Comparison of ENCODE assay signal across 9 cellular contexts in the genomic region with DNA sequence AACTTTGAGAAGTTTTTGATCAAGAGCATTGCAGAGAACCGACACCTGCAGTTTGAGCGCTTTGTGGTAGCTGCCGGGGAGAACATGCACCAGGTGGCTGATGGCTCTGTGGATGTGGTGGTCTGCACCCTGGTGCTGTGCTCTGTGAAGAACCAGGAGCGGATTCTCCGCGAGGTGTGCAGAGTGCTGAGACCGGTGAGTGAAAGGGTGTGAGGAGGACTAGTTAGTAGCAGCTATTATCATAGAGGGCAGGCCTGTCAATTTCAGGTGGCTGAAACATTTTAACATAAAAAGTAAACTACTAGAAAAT. TPM values are rescaled to one million over a fixed set of nuclear protein-coding genes. Genes with fewer than 3 reads are reported as not detected.
DNase-seq lines count a peak whose midpoint lies in the region; ATAC-seq and TF ChIP-seq lines count a peak whose summit lies in the region.
"Had no signal": no experiment of that assay in that cellular context is flagged by ENCODE, and none has a peak within 500 bp of the region (broad histone marks: within the 10 kb centered on the region; RNA-seq: fewer than 3 reads in every experiment).

No MANE protein-coding gene starts in this region.

- CTCF ChIA-PET in CD8-positive, alpha-beta T cell (lab: Charles Lee): interaction anchor here (1.4 kb wide), 1 partner anchor 62 kb away, joined by 4 read pairs; no protein-coding TSS in a partner anchor

- H3K27me3 ChIP-seq in CD8-positive, alpha-beta T cell (ENCODE audit: insufficient read depth, low read length): no peaks in the 10 kb centered on the region
- H3K27me3 ChIP-seq in upper lobe of right lung: no peaks in the 10 kb centered on the region

- peaks cover 50% of the 10 kb centered on the region for H3K4me1 Mint-ChIP-seq in CD8-positive, alpha-beta T cell (ENCODE audit: low read depth)
- H3K4me1 Mint-ChIP-seq in IgD-negative memory B cell: peaks cover 36 to 49% (median 38%) of the 10 kb centered on the region in 3 donors
- H3K4me1 Mint-ChIP-seq in memory B cell: peaks cover 32% of the 10 kb centered on the region

- intact Hi-C loops in CD8-positive, alpha-beta T cell (cut with DNase I, micrococcal nuclease): no loop called here
- intact Hi-C loops in upper lobe of right lung (cut with DNase I): no loop called here

- H3K27me3 Mint-ChIP-seq in CD8-positive, alpha-beta T cell (ENCODE audit: low read depth): no peaks in the 10 kb centered on the region
- no peaks in the 10 kb centered on the region for H3K27me3 Mint-ChIP-seq in IgD-negative memory B cell
- H3K27me3 Mint-ChIP-seq in memory B cell: no peaks in the 10 kb centered on the region

- H3K4me3 Mint-ChIP-seq in CD8-positive, alpha-beta T cell: peak overlapping the region; percentile 82
- H3K4me3 Mint-ChIP-seq in IgD-negative memory B cell (peak overlapping the region; percentile 89 to 100 (median 98)), memory B cell (peak overlapping the region; percentile 100)

- peak in 5 of 7 experiments; percentile 3 to 28 (median 13) for DNase-seq in CD8-positive, alpha-beta T cell
- peak; percentile 25 for DNase-seq in cerebellum (ENCODE audit: low spot score)
- DNase-seq in memory B cell (ENCODE audit: low spot score in 2 of 2): peak; percentile 9 to 25
- no peak for DNase-seq in upper lobe of right lung
- no peak for DNase-seq in foreskin melanocyte
- DNase-seq in GM03348 (ENCODE audit: low spot score): no peak

- H3K27ac Mint-ChIP-seq in CD8-positive, alpha-beta T cell: peak overlapping the region; percentile 45
- H3K27ac Mint-ChIP-seq in IgD-negative memory B cell: peak overlapping the region; percentile 86 to 95 (median 93)
- H3K27ac Mint-ChIP-seq in memory B cell: peak overlapping the region; percentile 91

- POLR2A ChIA-PET in CD8-positive, alpha-beta T cell (lab: Charles Lee): interaction anchor here (1.6 kb wide), 1 partner anchor 101 kb away, joined by 6 read pairs; the partner anchor contains the start of gene SLC11A2

- peaks cover 6% of the 10 kb centered on the region for H3K36me3 Mint-ChIP-seq in CD8-positive, alpha-beta T cell
- peaks cover 5% of the 10 kb centered on the region for H3K36me3 Mint-ChIP-seq in IgD-negative memory B cell
- H3K36me3 Mint-ChIP-seq in memory B cell: peaks cover 18% of the 10 kb centered on the region

- H3K4me1 ChIP-seq in CD8-positive, alpha-beta T cell (ENCODE audit: insufficient read depth, low read length): peaks cover 37% of the 10 kb centered on the region
- H3K4me1 ChIP-seq in upper lobe of right lung: peaks cover 31% of the 10 kb centered on the region

- H3K9me3 Mint-ChIP-seq in CD8-positive, alpha-beta T cell: no peaks in the 10 kb centered on the region
- H3K9me3 Mint-ChIP-seq in IgD-negative memory B cell: no peaks in the 10 kb centered on the region
- no peaks in the 10 kb centered on the region for H3K9me3 Mint-ChIP-seq in memory B cell

- ATAC-seq in CD8-positive, alpha-beta T cell: peak; percentile 51
- ATAC-seq in memory B cell (ENCODE audit: low read depth): peak; percentile 26
- peak; percentile 21 for ATAC-seq in upper lobe of right lung
- ATAC-seq in HG03520 (IDR thresholded peaks at IDR 0.05; ENCODE audit: unreplicated experiment): no peak

- H3K9me3 ChIP-seq in CD8-positive, alpha-beta T cell (ENCODE audit: low read length): no peaks in the 10 kb centered on the region
- H3K9me3 ChIP-seq in upper lobe of right lung: no peaks in the 10 kb centered on the region

- H3K4me3 ChIP-seq in CD8-positive, alpha-beta T cell (ENCODE audit: low read depth, low read length): peak overlapping the region; percentile 46
- H3K4me3 ChIP-seq in upper lobe of right lung: peak overlapping the region; percentile 69

- TF ChIP-seq CTCF in CD8-positive, alpha-beta T cell (IDR thresholded peaks at IDR 0.05): no peak
- TF ChIP-seq CTCF in upper lobe of right lung (IDR thresholded peaks at IDR 0.05): no peak

- H3K36me3 ChIP-seq in CD8-positive, alpha-beta T cell (ENCODE audit: insufficient read depth, low read length): no peaks in the 10 kb centered on the region
- peaks cover 12% of the 10 kb centered on the region for H3K36me3 ChIP-seq in upper lobe of right lung

- H3K27ac ChIP-seq in CD8-positive, alpha-beta T cell (ENCODE audit: low read depth, low read length): no peak overlapping the region
- H3K27ac ChIP-seq in upper lobe of right lung: peak overlapping the region; percentile 88

RNA-seq across cellular contexts. Expression of gene HIGD1C, which starts 27.0 kb away (rescaled TPM):
- total RNA-seq in CD8-positive, alpha-beta T cell: not detected
- 1.4 TPM for polyA plus RNA-seq in IgD-negative memory B cell
- total RNA-seq in cerebellum: not detected
- total RNA-seq in upper lobe of right lung: not detected
- total RNA-seq: HT1080 had no signal

Comparison
In these comparisons a context has a peak if more than half of its experiments do, and no peak if none do; other contexts are left out.
1. DNase-seq: peak in CD8-positive, alpha-beta T cell (5 of 7), cerebellum (single experiment) and memory B cell (2 of 2); none in upper lobe of right lung (single experiment), foreskin melanocyte (single experiment) and GM03348 (single experiment).
2. Peak in every context shown above with its lines, with median percentiles within 50 percentile points of each other: H3K27ac Mint-ChIP-seq and H3K4me3 Mint-ChIP-seq.